Comparison of ENCODE assay signal across 8 cellular contexts in genomic region chr7:116671681-116672595, GRCh38. TPM values are rescaled to one million over a fixed set of nuclear protein-coding genes. Genes with fewer than 3 reads are reported as not detected.
DNase-seq lines count a peak whose midpoint lies in the region; ATAC-seq and TF ChIP-seq lines count a peak whose summit lies in the region.

Gene MET, plus strand, starts transcription at chr7:116672196. Its CDS starts 26,889 bp downstream, at chr7:116699085.

- peaks cover 59 to 74% (median 62%) of the 10 kb centered on the region in 3 donors for H3K27me3 Mint-ChIP-seq in naive B cell

- H3K4me1 ChIP-seq in suprapubic skin, result peaks cover 40% of the 10 kb centered on the region

- no peaks in the 10 kb centered on the region for H3K36me3 Mint-ChIP-seq in naive B cell

- TF ChIP-seq POLR2A in suprapubic skin (IDR thresholded peaks at IDR 0.05), result no peak

- WGBS in suprapubic skin, result 1% methylated on average over 27 of the region's 101 CpGs

- H3K9me3 ChIP-seq in suprapubic skin, result no peaks in the 10 kb centered on the region

- DNase-seq in AG09319 (ENCODE audit: extremely low read depth, low read depth) (no peak), NCI-H2171 treated with DMSO at 0.1 percent for 48 hours (lab: John Stamatoyannopoulos, UW) (peak; percentile 65), activated T-cell treated with anti-CD3 and anti-CD28 coated beads for 48 hours (ENCODE audit: low read depth) (peak; percentile 53), fibroblast of peridontal ligament (ENCODE audit: extremely low read depth) (peak; percentile 65), naive B cell (peak; percentile 40), suprapubic skin (ENCODE audit: low spot score in 2 of 2) (peak; percentile 81 to 85)

- ATAC-seq in GM18861 (IDR thresholded peaks at IDR 0.05; ENCODE audit: unreplicated experiment) (peak; percentile 77), HG03045 (IDR thresholded peaks at IDR 0.05; ENCODE audit: unreplicated experiment) (peak; percentile 95), naive B cell (ENCODE audit: low read depth in 2 of 2) (peak; percentile 82 to 85)

- peak within 1 kb of the TSS; percentile 66 to 89 (median 84) for H3K4me3 Mint-ChIP-seq in naive B cell

- H3K27ac ChIP-seq in suprapubic skin, result peak within 1 kb of the TSS; percentile 83

- TF ChIP-seq CTCF in AG09319 (IDR thresholded peaks at IDR 0.05; ENCODE audit: low read depth, low read length), result peak; percentile 78
- peak; percentile 39 to 41 for TF ChIP-seq CTCF in suprapubic skin (IDR thresholded peaks at IDR 0.05)

- H3K36me3 ChIP-seq in suprapubic skin, result no peaks in the 10 kb centered on the region

- no peak for TF ChIP-seq EP300 in suprapubic skin (IDR thresholded peaks at IDR 0.05)

- no peak within 1 kb of the TSS for H3K27ac Mint-ChIP-seq in naive B cell

- peak within 1 kb of the TSS; percentile 76 for H3K4me3 ChIP-seq in suprapubic skin

- no peaks in the 10 kb centered on the region for H3K27me3 ChIP-seq in suprapubic skin

- peaks cover 4 to 13% (median 13%) of the 10 kb centered on the region in 3 donors for H3K4me1 Mint-ChIP-seq in naive B cell

- peaks cover 0 to 7% (median 2%) of the 10 kb centered on the region in 7 donors for H3K9me3 Mint-ChIP-seq in naive B cell

RNA-seq across cellular contexts. Expression of gene MET, which starts in this region (rescaled TPM):
- not detected for polyA plus RNA-seq in naive B cell (ENCODE audit: low read depth in 6 of 6)
- 10 to 100 TPM; 22.8 to 41.2 (median 32.0) TPM for total RNA-seq in suprapubic skin

Comparison
In these comparisons a context has a peak if more than half of its experiments do, and no peak if none do; other contexts are left out.
1. Peak in DNase-seq and ATAC-seq in naive B cell; RNA of the gene not detected or under 1 TPM.